In genomic region chr1:164558461-164559341, GRCh38 we compare ENCODE assay signal across 8 cellular contexts. TPM values are rescaled to one million over a fixed set of nuclear protein-coding genes. Genes with fewer than 3 reads are reported as not detected.
A peak's percentile ranks its signal among the peaks of the same experiment; 100 is the strongest.
DNase-seq lines count a peak whose midpoint lies in the region; ATAC-seq and TF ChIP-seq lines count a peak whose summit lies in the region.

Gene PBX1 (plus strand): TSS chr1:164559184.

- peaks cover 23% of the 10 kb centered on the region for H3K4me1 ChIP-seq in suprapubic skin

- in situ Hi-C loops in G401 (cut with HindIII; ENCODE audit: low sequenced_read_pairs), result no loop called here

- TF ChIP-seq EP300 in suprapubic skin (IDR thresholded peaks at IDR 0.05), result no peak

- H3K27me3 Mint-ChIP-seq in HFFc6 (ENCODE audit: insufficient read depth), result no peaks in the 10 kb centered on the region; the same call in 1 of the 2 replicates

- H3K4me3 ChIP-seq in suprapubic skin, result peak within 1 kb of the TSS; percentile 72

- H3K9me3 Mint-ChIP-seq in HFFc6, result no peaks in the 10 kb centered on the region

- under 1% methylated on average over 24 of the region's 28 CpGs for WGBS in suprapubic skin

- H3K4me3 Mint-ChIP-seq in HFFc6, result peak within 1 kb of the TSS; percentile 99

- TF ChIP-seq POLR2A in suprapubic skin (IDR thresholded peaks at IDR 0.05), result no peak

- DNase-seq in G401 (ENCODE audit: low spot score) (peak; percentile 100), HFFc6 (peak; percentile 98), NCI-H1048 (lab: John Stamatoyannopoulos, UW) (peak; percentile 97), head of caudate nucleus (peak; percentile 90 to 100 (median 98)), omental fat pad (ENCODE audit: low spot score) (peak; percentile 83), suprapubic skin (ENCODE audit: low spot score in 2 of 2) (peak; percentile 98)
- peak; percentile 27 for DNase-seq in activated naive CD8-positive, alpha-beta T cell treated with anti-CD3 and anti-CD28 coated beads, Interleukin-2, amount 50 U/mL, for 16 hours (ENCODE audit: low read depth, low spot score)

- no peaks in the 10 kb centered on the region for H3K27me3 ChIP-seq in suprapubic skin

- ATAC-seq in SK-N-SH treated with all-trans-retinoic acid at 6 μM for 48 hours (peak; percentile 97), omental fat pad (ENCODE audit: low FRiP score) (peak; percentile 99)

- peaks cover 13% of the 10 kb centered on the region; the same call in 1 of the 2 replicates for H3K36me3 Mint-ChIP-seq in HFFc6 (ENCODE audit: low read depth)

- no peak for TF ChIP-seq CTCF in HFFc6 (IDR thresholded peaks at IDR 0.05)
- TF ChIP-seq CTCF in omental fat pad (IDR thresholded peaks at IDR 0.05), result no peak
- TF ChIP-seq CTCF in suprapubic skin (IDR thresholded peaks at IDR 0.05), result no peak

- peak within 1 kb of the TSS; percentile 75 for H3K27ac ChIP-seq in suprapubic skin

- H3K4me1 Mint-ChIP-seq in HFFc6 (ENCODE audit: low read depth), result peaks cover 31% of the 10 kb centered on the region

- H3K9me3 ChIP-seq in suprapubic skin, result no peaks in the 10 kb centered on the region

- H3K27ac Mint-ChIP-seq in HFFc6, result peak within 1 kb of the TSS; percentile 92

- no peaks in the 10 kb centered on the region for H3K36me3 ChIP-seq in suprapubic skin

- intact Hi-C loops in head of caudate nucleus (cut with DNase I), result loop anchor here (2.0 kb wide), 1 partner anchor 228 kb away; no protein-coding TSS in a partner anchor

TF ChIP-seq in SK-N-SH treated with all-trans-retinoic acid at 6 μM for 48 hours, 23 proteins besides CTCF, POLR2A, EP300 and RAD21:
- TF ChIP-seq ZFP30 (CRISPR knock-in tag; IDR thresholded peaks at IDR 0.05) (no peak), PPARA (CRISPR knock-in tag; IDR thresholded peaks at IDR 0.05; ENCODE audit: borderline replicate concordance) (no peak), SNAI2 (CRISPR knock-in tag; IDR thresholded peaks at IDR 0.05) (no peak), GLIS3 (CRISPR knock-in tag; IDR thresholded peaks at IDR 0.05) (no peak), TOX (CRISPR knock-in tag; IDR thresholded peaks at IDR 0.05; ENCODE audit: borderline replicate concordance) (no peak), ISL1 (CRISPR knock-in tag; IDR thresholded peaks at IDR 0.05) (no peak), TSHZ2 (CRISPR knock-in tag; IDR thresholded peaks at IDR 0.05) (no peak)

RNA-seq across cellular contexts. Expression of gene PBX1, which starts in this region (rescaled TPM):
- not detected in 2 replicates for total RNA-seq in G401 (2014; rRNA removed; shearing (Covaris generic))
- total RNA-seq in HFFc6 (2021; fragmentation: NEBNext Ultra II Directional; extraction: Animal tissue kit (Norgen Biotek cat#: 25700)), result 10 to 100 TPM; 35.4 to 42.3 (median 39.1) TPM
- total RNA-seq in omental fat pad (10 to 100 TPM; 33.3 to 61.8 (median 56.2) TPM), suprapubic skin (10 to 100 TPM; 14.4 to 34.6 (median 22.0) TPM)

Comparison
In these comparisons a context has a peak if more than half of its experiments do, and no peak if none do; other contexts are left out.
1. Peak in every context shown above with its lines: DNase-seq, ATAC-seq, H3K4me3 ChIP-seq and H3K27ac ChIP-seq.
2. RNA of gene PBX1 (total RNA-seq): 33.3 to 61.8 TPM in omental fat pad, 35.4 to 42.3 TPM in HFFc6 and 14.4 to 34.6 TPM in suprapubic skin; not detected in G401; every median in the first group is over 10 times any median in the second.
3. Peak in DNase-seq in G401; RNA of the gene not detected or under 1 TPM.
4. DNase-seq: peak in every context shown above with its lines; median percentile 100 in G401; 98 in HFFc6; 98 in head of caudate nucleus; 98 in suprapubic skin; 97 in NCI-H1048; 83 in omental fat pad; 27 in activated naive CD8-positive, alpha-beta T cell treated with anti-CD3 and anti-CD28 coated beads, Interleukin-2, amount 50 U/mL, for 16 hours.